Comparison of ENCODE assay signal across 8 cellular contexts in genomic region chr6:55617272-55617671, GRCh38. TPM values are rescaled to one million over a fixed set of nuclear protein-coding genes. Genes with fewer than 3 reads are reported as not detected.
DNase-seq lines count a peak whose midpoint lies in the region; ATAC-seq and TF ChIP-seq lines count a peak whose summit lies in the region.

No MANE protein-coding gene starts in this region.

- no peak overlapping the region for H3K27ac Mint-ChIP-seq in stimulated activated naive CD8-positive, alpha-beta T cell treated with anti-CD3 and anti-CD28 coated beads, Interleukin-15, amount 100 ng/mL, for 72 hours
- H3K27ac Mint-ChIP-seq in stimulated activated memory B cell treated with anti-CD40 and anti-IgM and Interleukin-4, amounts not matched to agents 10 μg/mL and 1 μg/mL and 100 μg/mL, for 72 hours: no peak overlapping the region

- TF ChIP-seq CTCF in BE2C (IDR thresholded peaks at IDR 0.05; ENCODE audit: low read depth, low read length): peak; percentile 64

- no peaks in the 10 kb centered on the region for H3K36me3 ChIP-seq in BE2C

- H3K4me1 ChIP-seq in BE2C: no peaks in the 10 kb centered on the region

- no peak overlapping the region for H3K4me3 ChIP-seq in BE2C (ENCODE audit: low read depth, low read length)
- H3K4me3 ChIP-seq in Jurkat, Clone E6-1 (ENCODE audit: low read length): no peak overlapping the region

- no peaks in the 10 kb centered on the region for H3K27me3 Mint-ChIP-seq in stimulated activated naive CD8-positive, alpha-beta T cell treated with anti-CD3 and anti-CD28 coated beads, Interleukin-15, amount 100 ng/mL, for 72 hours
- H3K27me3 Mint-ChIP-seq in stimulated activated memory B cell treated with anti-CD40 and anti-IgM and Interleukin-4, amounts not matched to agents 10 μg/mL and 1 μg/mL and 100 μg/mL, for 72 hours: no peaks in the 10 kb centered on the region

- peaks cover 13 to 21% of the 10 kb centered on the region in 2 donors for H3K9me3 Mint-ChIP-seq in stimulated activated naive CD8-positive, alpha-beta T cell treated with anti-CD3 and anti-CD28 coated beads, Interleukin-15, amount 100 ng/mL, for 72 hours
- peaks cover 20% of the 10 kb centered on the region for H3K9me3 Mint-ChIP-seq in stimulated activated memory B cell treated with anti-CD40 and anti-IgM and Interleukin-4, amounts not matched to agents 10 μg/mL and 1 μg/mL and 100 μg/mL, for 72 hours

- no peaks in the 10 kb centered on the region for H3K4me1 Mint-ChIP-seq in stimulated activated naive CD8-positive, alpha-beta T cell treated with anti-CD3 and anti-CD28 coated beads, Interleukin-15, amount 100 ng/mL, for 72 hours
- H3K4me1 Mint-ChIP-seq in stimulated activated memory B cell treated with anti-CD40 and anti-IgM and Interleukin-4, amounts not matched to agents 10 μg/mL and 1 μg/mL and 100 μg/mL, for 72 hours: no peaks in the 10 kb centered on the region

- H3K9me3 ChIP-seq in BE2C: no peaks in the 10 kb centered on the region

- peak; percentile 92 for ATAC-seq in GM18867 (IDR thresholded peaks at IDR 0.05; ENCODE audit: unreplicated experiment)
- ATAC-seq in stimulated activated naive CD8-positive, alpha-beta T cell treated with anti-CD3 and anti-CD28 coated beads, Interleukin-15, amount 100 ng/mL, for 72 hours: no peak
- no peak for ATAC-seq in stimulated activated memory B cell treated with anti-CD40 and anti-IgM and Interleukin-4, amounts not matched to agents 10 μg/mL and 1 μg/mL and 100 μg/mL, for 72 hours

- H3K36me3 Mint-ChIP-seq in stimulated activated memory B cell treated with anti-CD40 and anti-IgM and Interleukin-4, amounts not matched to agents 10 μg/mL and 1 μg/mL and 100 μg/mL, for 72 hours: no peaks in the 10 kb centered on the region

- H3K27me3 ChIP-seq in BE2C: no peaks in the 10 kb centered on the region

- H3K4me3 Mint-ChIP-seq in stimulated activated naive CD8-positive, alpha-beta T cell treated with anti-CD3 and anti-CD28 coated beads, Interleukin-15, amount 100 ng/mL, for 72 hours: no peak overlapping the region
- no peak overlapping the region for H3K4me3 Mint-ChIP-seq in stimulated activated memory B cell treated with anti-CD40 and anti-IgM and Interleukin-4, amounts not matched to agents 10 μg/mL and 1 μg/mL and 100 μg/mL, for 72 hours

- DNase-seq in BE2C (peak; percentile 46), SW480 (ENCODE audit: low spot score) (peak; percentile 13), islet precursor cell (peak; percentile 58)
- peak; percentile 27 for DNase-seq in Jurkat, Clone E6-1 (ENCODE audit: low read depth, low spot score)
- no peak for DNase-seq in stimulated activated naive CD8-positive, alpha-beta T cell treated with anti-CD3 and anti-CD28 coated beads, Interleukin-15, amount 100 ng/mL, for 72 hours
- no peak for DNase-seq in activated CD4-positive, alpha-beta T cell treated with anti-CD3 and anti-CD28 coated beads for 1 hour

RNA-seq across cellular contexts. Expression of gene HMGCLL1, which starts 38.3 kb away (rescaled TPM):
- not detected for polyA plus RNA-seq in BE2C (2012; ENCODE audit: insufficient read depth, insufficient read length, low read depth)
- polyA plus RNA-seq in Jurkat, Clone E6-1 (2012; ENCODE audit: insufficient read depth, insufficient read length): not detected

Comparison
In these comparisons a context has a peak if more than half of its experiments do, and no peak if none do; other contexts are left out.
1. DNase-seq: peak in BE2C (single experiment), Jurkat, Clone E6-1 (single experiment), SW480 (single experiment) and islet precursor cell (single experiment); none in stimulated activated naive CD8-positive, alpha-beta T cell treated with anti-CD3 and anti-CD28 coated beads, Interleukin-15, amount 100 ng/mL, for 72 hours (0 of 2) and activated CD4-positive, alpha-beta T cell treated with anti-CD3 and anti-CD28 coated beads for 1 hour (single experiment).